Comparison of ENCODE assay signal across 8 cellular contexts in the genomic region with DNA sequence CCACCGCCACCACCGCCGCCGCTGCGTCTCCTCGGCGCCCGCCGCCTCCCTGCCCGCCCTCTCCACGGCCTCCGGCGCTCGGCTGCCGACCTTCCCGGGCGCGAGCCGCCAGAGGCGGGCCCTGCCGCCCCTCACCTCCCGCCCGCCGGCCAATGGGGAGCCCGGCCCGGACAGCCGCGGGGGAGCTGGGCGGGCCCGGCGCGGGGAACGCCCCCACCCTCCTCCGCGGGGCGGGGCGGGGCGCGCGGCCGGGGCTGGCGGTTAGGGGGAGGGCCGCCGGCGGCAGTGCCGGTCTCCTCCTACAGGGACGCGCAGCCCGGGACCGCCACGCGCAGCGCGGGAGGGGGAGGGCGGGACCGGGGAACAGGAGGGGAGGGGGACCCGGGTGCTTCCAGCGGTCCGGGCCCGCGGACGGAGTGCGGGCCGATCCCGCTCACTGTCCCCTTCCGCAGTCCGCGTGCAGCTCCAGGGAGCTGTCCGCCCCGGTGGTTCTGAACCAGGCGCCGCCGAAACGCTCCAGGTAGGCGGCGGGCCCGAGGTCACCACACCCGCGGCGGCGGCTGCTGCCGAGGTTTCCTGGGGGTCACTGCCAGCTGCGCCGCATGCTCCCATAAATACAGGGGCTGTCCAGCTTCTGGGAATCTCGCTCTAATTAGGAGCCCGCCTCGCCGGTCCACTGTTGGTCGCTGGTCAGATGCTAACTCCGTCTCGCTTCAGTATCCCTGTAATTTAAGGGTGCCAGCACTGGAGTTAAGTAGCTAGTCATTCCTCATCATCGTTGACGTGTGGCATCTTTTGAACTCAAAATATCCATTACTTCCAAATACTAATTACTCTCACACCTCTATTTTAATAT. TPM values are rescaled to one million over a fixed set of nuclear protein-coding genes. Genes with fewer than 3 reads are reported as not detected.
DNase-seq lines count a peak whose midpoint lies in the region; ATAC-seq and TF ChIP-seq lines count a peak whose summit lies in the region.

PGBD5 (minus strand) TSS at position 87 of the 856 bp plus-strand sequence. CDS start 404 bp downstream, outside the sequence.

- no peaks in the 10 kb centered on the region for H3K36me3 ChIP-seq in right lobe of liver

- peak; percentile 34 for TF ChIP-seq POLR2A in right lobe of liver (IDR thresholded peaks at IDR 0.05)

- H3K4me1 ChIP-seq in right lobe of liver = peaks cover 0 to 9% (median 0%) of the 10 kb centered on the region in 4 donors

- H3K9me3 ChIP-seq in right lobe of liver = no peaks in the 10 kb centered on the region

- TF ChIP-seq CTCF in right lobe of liver (IDR thresholded peaks at IDR 0.05) = peak in 1 of 4 donors; percentile 10

- peak; percentile 81 for DNase-seq in AG08395 (ENCODE audit: low spot score)
- DNase-seq in NCI-H226 = peak; percentile 38
- DNase-seq in activated CD4-positive, alpha-beta T cell treated with anti-CD3 and anti-CD28 coated beads for 48 hours = peak; percentile 77
- DNase-seq in dermis blood vessel endothelial cell = peak; percentile 69
- DNase-seq in right lobe of liver = peak; percentile 86 to 87 (median 87)
- DNase-seq in stimulated activated CD4-positive, alpha-beta T cell treated with anti-CD3 and anti-CD28 coated beads, TNF-alpha, amount 100 ng/mL, for 4 hours (ENCODE audit: low read depth in 3 of 3) = peak in 2 of 3 experiments; percentile 18 to 36

- H3K27ac ChIP-seq in right lobe of liver = no peak within 1 kb of the TSS

- H3K4me3 ChIP-seq in right lobe of liver = peak within 1 kb of the TSS; percentile 53 to 68 (median 60)

- WGBS in right lobe of liver (ENCODE audit: insufficient coverage, low coverage, low lambda C conversion rate, missing lambda C conversion rate) = 4% methylated on average over 7 of the region's 93 CpGs

- ATAC-seq in GM18909 (IDR thresholded peaks at IDR 0.05; ENCODE audit: poor library complexity, unreplicated experiment) (peak; percentile 82), HG03139 (IDR thresholded peaks at IDR 0.05; ENCODE audit: unreplicated experiment) (peak; percentile 83), right lobe of liver (peak; percentile 97 to 99 (median 98))

- intact Hi-C loops in right lobe of liver (cut with DNase I) = no loop called here

- no peaks in the 10 kb centered on the region for H3K27me3 ChIP-seq in right lobe of liver

RNA-seq across cellular contexts. Expression of gene PGBD5, which starts in this region (rescaled TPM):
- total RNA-seq in dermis blood vessel endothelial cell (0.19 and 0.51 TPM in 2 replicates), right lobe of liver (1 to 10 TPM in 5 of 6 experiments, under 1 TPM in 1; 0.80 to 6.4 (median 2.4) TPM)

Comparison
In these comparisons a context has a peak if more than half of its experiments do, and no peak if none do; other contexts are left out.
1. Peak in DNase-seq in dermis blood vessel endothelial cell; RNA of the gene not detected or under 1 TPM.
2. DNase-seq: peak in every context shown above with its lines; median percentile 87 in right lobe of liver; 81 in AG08395; 77 in activated CD4-positive, alpha-beta T cell treated with anti-CD3 and anti-CD28 coated beads for 48 hours; 69 in dermis blood vessel endothelial cell; 38 in NCI-H226; 27 in stimulated activated CD4-positive, alpha-beta T cell treated with anti-CD3 and anti-CD28 coated beads, TNF-alpha, amount 100 ng/mL, for 4 hours.